In genomic region chr20:49484180-49485140, GRCh38 we compare ENCODE assay signal across 8 cellular contexts. TPM values are rescaled to one million over a fixed set of nuclear protein-coding genes. Genes with fewer than 3 reads are reported as not detected.
DNase-seq lines count a peak whose midpoint lies in the region; ATAC-seq and TF ChIP-seq lines count a peak whose summit lies in the region.

No MANE protein-coding gene starts in this region.

- no peaks in the 10 kb centered on the region; the same call in 1 of the 2 replicates for H4K20me1 ChIP-seq in GM23338 (replicated peaks; ENCODE audit: insufficient read depth)

- no peaks in the 10 kb centered on the region for H3F3A ChIP-seq in GM23338 (replicated peaks; ENCODE audit: low read depth)

- peaks cover 25% of the 10 kb centered on the region for H3K27me3 Mint-ChIP-seq in GM23338 (ENCODE audit: insufficient read depth, low read depth, poor library complexity)

- H3K27me3 ChIP-seq in A673 (replicated peaks; ENCODE audit: insufficient read depth, low read depth, low read length, poor library complexity) (peaks cover 74% of the 10 kb centered on the region), GM23338 (ENCODE audit: insufficient read depth) (peaks cover 40% of the 10 kb centered on the region)

- H3K36me3 Mint-ChIP-seq in GM23338 (ENCODE audit: low read depth): peaks cover 5% of the 10 kb centered on the region; the same call in 1 of the 3 replicates

- POLR2A ChIA-PET in A673 (lab: Charles Lee; ENCODE audit: low non-redundant PET): no interaction called here

- CTCF ChIA-PET in A673 (lab: Charles Lee): interaction anchor here (0.7 to 2.9 kb wide), 10 partner anchors 9 to 460 kb away, joined by 3 to 28 read pairs (median 5); no protein-coding TSS in a partner anchor

- H3K4me3 ChIP-seq in A673 (ENCODE audit: low read depth, low read length, poor library complexity, severe bottlenecking) (peak overlapping the region; percentile 33), GM23338 (peak overlapping the region; percentile 88)

- no peak overlapping the region for H3K27ac Mint-ChIP-seq in GM23338

- intact Hi-C loops in A673 (cut with micrococcal nuclease; ENCODE audit: unreplicated experiment): loop anchor here (1.0 kb wide), 1 partner anchor 150 kb away; no protein-coding TSS in a partner anchor
- intact Hi-C loops in left colon (cut with DNase I, micrococcal nuclease): loop anchor here (10.0 kb wide), 1 partner anchor 150 kb away; no protein-coding TSS in a partner anchor

- H3K9me2 ChIP-seq in GM23338 (ENCODE audit: insufficient read depth): no peaks in the 10 kb centered on the region

- ATAC-seq in GM23338 (peak; percentile 74), left colon (peak; percentile 96), GM18511 (IDR thresholded peaks at IDR 0.05; ENCODE audit: unreplicated experiment) (no peak)

- DNase-seq in A673 (ENCODE audit: low spot score): peak; percentile 86
- DNase-seq in GM23338 (ENCODE audit: low spot score): peak; percentile 93
- peak; percentile 68 for DNase-seq in NCI-H226
- DNase-seq in activated CD4-positive, alpha-beta T cell treated with anti-CD3 and anti-CD28 coated beads for 4 hours: peak; percentile 22 to 44
- peak; percentile 69 to 82 for DNase-seq in left colon
- DNase-seq in stimulated activated CD4-positive, alpha-beta T cell treated with anti-CD3 and anti-CD28 coated beads, Interleukin-15, amount 100 ng/mL, for 48 hours (ENCODE audit: low read depth in 2 of 2): peak; percentile 44 to 63

- H3K36me3 ChIP-seq in A673 (ENCODE audit: insufficient read depth, low read length, poor library complexity, severe bottlenecking) (no peaks in the 10 kb centered on the region), GM23338 (ENCODE audit: insufficient read depth) (no peaks in the 10 kb centered on the region)

- H3K4me1 Mint-ChIP-seq in GM23338: peaks cover 14% of the 10 kb centered on the region; the same call in 2 of the 3 replicates

- H3K4me1 ChIP-seq in A673 (ENCODE audit: insufficient read depth, low read length, poor library complexity, severe bottlenecking) (no peaks in the 10 kb centered on the region), GM23338 (ENCODE audit: insufficient read depth) (no peaks in the 10 kb centered on the region)

- TF ChIP-seq CTCF in A673 (conservative IDR thresholded peaks at IDR 0.05; ENCODE audit: low read depth, low read length) (peak; percentile 85), GM23338 (conservative IDR thresholded peaks at IDR 0.05; ENCODE audit: low read depth in 2 of 2) (peak; percentile 64 to 87)

- H3K4me3 Mint-ChIP-seq in GM23338: peak overlapping the region; percentile 82

- H3K9me3 ChIP-seq in A673 (ENCODE audit: low read depth, low read length, poor library complexity, severe bottlenecking): no peaks in the 10 kb centered on the region

- H2AFZ ChIP-seq in GM23338: peak overlapping the region; percentile 99

- BruUV-seq in A673 (replicated peaks; lab: Mats Ljungman, UMichigan): no TSS peak

- H3K79me2 ChIP-seq in GM23338 (replicated peaks; ENCODE audit: insufficient read depth): no peaks in the 10 kb centered on the region

- no peak overlapping the region for H3K27ac ChIP-seq in A673 (ENCODE audit: low read depth, low read length, poor library complexity, severe bottlenecking)
- no peak overlapping the region for H3K27ac ChIP-seq in GM23338 (ENCODE audit: low read depth)
- H3K27ac ChIP-seq in cingulate gyrus (ENCODE audit: low read depth, low read length): peak overlapping the region; percentile 85

- peaks cover 4% of the 10 kb centered on the region; the same call in 2 of the 3 replicates for H3K9me3 Mint-ChIP-seq in GM23338

- H3K4me2 ChIP-seq in GM23338: peak overlapping the region; percentile 98

TF ChIP-seq in GM23338, 12 proteins besides CTCF, POLR2A, EP300 and RAD21:
- TF ChIP-seq REST (IDR thresholded peaks at IDR 0.05; ENCODE audit: unreplicated experiment): peak; percentile 47
- no peak for TF ChIP-seq CREB1 (CRISPR knock-in tag; IDR thresholded peaks at IDR 0.05; ENCODE audit: low read depth)

RNA-seq across cellular contexts. Expression of gene KCNB1, which starts 2.0 kb away (rescaled TPM):
- total RNA-seq in A673 (2021) (0.81 TPM in 1 of 2 replicates, not detected in the other), left colon (1 to 10 TPM in 1 of 2 donors, under 1 TPM in 1; 0.24 to 2.0 TPM)
- 0.28 and 0.50 TPM in 2 replicates for total RNA-seq in GM23338 (2014; rRNA removed; shearing (Covaris generic))
- polyA plus RNA-seq in GM23338 (2016; fragmentation: Nextera tagmentation; extraction: Ambion mirVana): 0.29 and 0.42 TPM in 2 replicates

Comparison
In these comparisons a context has a peak if more than half of its experiments do, and no peak if none do; other contexts are left out.
1. DNase-seq: peak in every context shown above with its lines; median percentile 93 in GM23338; 86 in A673; 76 in left colon; 68 in NCI-H226; 54 in stimulated activated CD4-positive, alpha-beta T cell treated with anti-CD3 and anti-CD28 coated beads, Interleukin-15, amount 100 ng/mL, for 48 hours; 33 in activated CD4-positive, alpha-beta T cell treated with anti-CD3 and anti-CD28 coated beads for 4 hours.